In the genomic region with DNA sequence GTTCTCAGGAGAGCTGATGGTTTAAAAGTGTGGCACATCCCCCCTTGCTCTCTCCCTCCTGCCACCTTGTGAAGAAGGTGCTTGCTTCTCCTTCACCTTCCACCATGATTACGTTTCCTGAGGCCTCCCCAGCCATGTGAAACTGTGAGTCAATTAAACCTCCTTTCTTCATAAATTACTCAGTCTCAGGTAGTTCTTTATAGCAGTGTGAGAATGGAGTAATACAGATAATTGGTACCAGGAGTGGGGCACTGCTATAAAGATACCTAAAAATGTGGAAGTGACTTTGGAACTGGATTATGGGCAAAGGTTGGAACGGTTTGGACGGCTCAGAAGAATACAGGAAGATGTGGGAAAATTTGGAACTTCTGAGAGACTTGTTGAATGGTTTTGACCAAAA, we compare ENCODE assay signal across 1 cellular context.
A peak's percentile ranks its signal among the peaks of the same experiment; 100 is the strongest.
TF ChIP-seq lines count a peak whose summit lies in the region.

No MANE protein-coding gene starts in this region.

TF ChIP-seq in K562, 482 proteins besides CTCF, POLR2A, EP300 and RAD21:
- TF ChIP-seq ZNF707 (CRISPR knock-in tag; conservative IDR thresholded peaks at IDR 0.05), result peak; percentile 91
TF ChIP-seq in K562: peak in this region for 1; not testable (repeated sequence) for 481.
